Comparison of ENCODE assay signal across 27 cellular contexts in genomic region chr1:92969517-92969916, GRCh38.
"Had no signal": no experiment of that assay in that cellular context is flagged by ENCODE, and none has a peak within 500 bp of the region (broad histone marks: within the 10 kb centered on the region; RNA-seq: fewer than 3 reads in every experiment).

No MANE protein-coding gene starts in this region.

- H3K27ac ChIP-seq: ascending aorta, coronary artery, foreskin keratinocyte, heart left ventricle, neutrophil, skin epidermis, stomach, tibial artery, upper lobe of right lung had no signal

- H3K36me3 ChIP-seq: ascending aorta, heart left ventricle, neutrophil, stomach, tibial artery, upper lobe of right lung had no signal

- H3K27me3 ChIP-seq: ascending aorta, foreskin keratinocyte, heart left ventricle, stomach, tibial artery, upper lobe of right lung had no signal

- H3K4me3 ChIP-seq: ascending aorta, coronary artery, heart left ventricle, skin epidermis, stomach, tibial artery, upper lobe of right lung had no signal

- H3K27ac Mint-ChIP-seq: activated CD8-positive, alpha-beta memory T cell treated with anti-CD3 and anti-CD28 coated beads, Interleukin-2, amount 10 ng/mL, durations not matched to agents 7 days and 5 days; activated CD8-positive, alpha-beta T cell treated with anti-CD3 and anti-CD28 coated beads, Interleukin-2, amount 10 ng/mL, durations not matched to agents 7 days and 5 days; activated naive CD8-positive, alpha-beta T cell treated with anti-CD3 and anti-CD28 coated beads for 36 hours; brain; nephron had no signal

- ATAC-seq: activated CD8-positive, alpha-beta memory T cell treated with anti-CD3 and anti-CD28 coated beads, Interleukin-2, amount 10 ng/mL, durations not matched to agents 7 days and 5 days; activated CD8-positive, alpha-beta T cell treated with anti-CD3 and anti-CD28 coated beads, Interleukin-2, amount 10 ng/mL, durations not matched to agents 7 days and 5 days; foreskin keratinocyte; heart left ventricle; left colon; sciatic nerve; T-helper 17 cell; upper lobe of right lung had no signal

- DNase-seq: activated CD4-positive, alpha-beta T cell treated with anti-CD3 and anti-CD28 coated beads for 1 hour; activated CD8-positive, alpha-beta memory T cell treated with anti-CD3 and anti-CD28 coated beads, Interleukin-2, amount 10 ng/mL, durations not matched to agents 7 days and 5 days; activated CD8-positive, alpha-beta T cell treated with anti-CD3 and anti-CD28 coated beads, Interleukin-2, amount 10 ng/mL, durations not matched to agents 7 days and 5 days; activated naive CD4-positive, alpha-beta T cell treated with Interleukin-2 at 50 U/mL for 16 hours; activated naive CD8-positive, alpha-beta T cell treated with anti-CD3 and anti-CD28 coated beads for 36 hours; activated T-cell treated with anti-CD3 and anti-CD28 coated beads, Interleukin-2, amount 50 U/mL, for 48 hours; foreskin keratinocyte; heart left ventricle; hypothalamus; immature natural killer cell; kidney; left colon; mammary epithelial cell; stimulated activated CD4-positive, alpha-beta T cell treated with anti-CD3 and anti-CD28 coated beads, Interleukin-12 subunit alpha, Interleukin-12 subunit beta, amount 100 ng/mL, for 4 hours; stimulated activated CD4-positive, alpha-beta T cell treated with anti-CD3 and anti-CD28 coated beads, Interleukin-4, amount 100 ng/mL, for 1 hour; stomach; T-helper 17 cell; T1000; tibial artery; upper lobe of right lung had no signal

- H3K4me3 Mint-ChIP-seq: activated CD8-positive, alpha-beta memory T cell treated with anti-CD3 and anti-CD28 coated beads, Interleukin-2, amount 10 ng/mL, durations not matched to agents 7 days and 5 days; activated CD8-positive, alpha-beta T cell treated with anti-CD3 and anti-CD28 coated beads, Interleukin-2, amount 10 ng/mL, durations not matched to agents 7 days and 5 days; activated naive CD8-positive, alpha-beta T cell treated with anti-CD3 and anti-CD28 coated beads for 36 hours; brain; immature natural killer cell; nephron; T-helper 17 cell had no signal

- H3K4me1 Mint-ChIP-seq: brain, nephron had no signal

- H3K27me3 Mint-ChIP-seq: activated CD8-positive, alpha-beta memory T cell treated with anti-CD3 and anti-CD28 coated beads, Interleukin-2, amount 10 ng/mL, durations not matched to agents 7 days and 5 days; activated naive CD8-positive, alpha-beta T cell treated with anti-CD3 and anti-CD28 coated beads for 36 hours; T-helper 17 cell had no signal

- H3K9me3 Mint-ChIP-seq: activated naive CD8-positive, alpha-beta T cell treated with anti-CD3 and anti-CD28 coated beads for 36 hours; brain; immature natural killer cell; nephron had no signal

- H3K9me3 ChIP-seq: ascending aorta, heart left ventricle, neutrophil, stomach, tibial artery, upper lobe of right lung had no signal

- H3K36me3 Mint-ChIP-seq: activated CD8-positive, alpha-beta memory T cell treated with anti-CD3 and anti-CD28 coated beads, Interleukin-2, amount 10 ng/mL, durations not matched to agents 7 days and 5 days; activated naive CD8-positive, alpha-beta T cell treated with anti-CD3 and anti-CD28 coated beads for 36 hours; brain; immature natural killer cell had no signal
